ENCODE assay signal across 8 cellular contexts in the genomic region with DNA sequence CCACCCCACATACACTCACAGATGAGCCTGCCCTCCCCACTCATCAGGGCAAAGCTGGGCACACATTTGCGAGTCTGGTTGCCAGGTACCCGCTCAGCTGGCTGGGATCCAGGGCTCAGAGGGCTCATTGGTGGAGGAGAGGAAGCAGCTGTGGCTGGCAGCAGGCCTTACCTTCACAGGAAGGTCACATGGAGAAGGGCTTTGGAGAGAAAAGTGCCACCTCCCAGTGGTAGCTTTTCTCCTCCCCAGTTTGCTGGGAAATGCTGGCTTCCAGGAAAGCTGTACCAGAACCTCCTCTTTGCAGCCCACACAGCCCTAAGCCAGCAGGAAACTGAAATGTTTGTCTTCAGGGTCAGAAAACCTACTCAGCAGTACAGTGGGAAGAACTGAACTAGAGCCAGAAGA. TPM values are rescaled to one million over a fixed set of nuclear protein-coding genes. Genes with fewer than 3 reads are reported as not detected.
DNase-seq lines count a peak whose midpoint lies in the region; ATAC-seq and TF ChIP-seq lines count a peak whose summit lies in the region.

No MANE protein-coding gene starts in this region.

- peaks cover 2% of the 10 kb centered on the region for H3K36me3 Mint-ChIP-seq in activated CD8-positive, alpha-beta memory T cell treated with anti-CD3 and anti-CD28 coated beads, Interleukin-2, amount 10 ng/mL, durations not matched to agents 7 days and 5 days

- CTCF ChIA-PET in mammary epithelial cell (lab: Charles Lee; ENCODE audit: low non-redundant PET) = no interaction called here
- CTCF ChIA-PET in activated CD8-positive, alpha-beta memory T cell treated with anti-CD3 and anti-CD28 coated beads, Interleukin-2, amount 10 ng/mL, durations not matched to agents 7 days and 5 days (lab: Charles Lee) = interaction anchor here (1.5 kb wide), 1 partner anchor 11 kb away, joined by 4 read pairs; no protein-coding TSS in a partner anchor

- H3K9me3 ChIP-seq in DND-41 (ENCODE audit: insufficient read depth, low read length, severe bottlenecking) (no peaks in the 10 kb centered on the region), mammary epithelial cell (replicated peaks; ENCODE audit: insufficient read depth, low read length) (no peaks in the 10 kb centered on the region), esophagus squamous epithelium (no peaks in the 10 kb centered on the region), WERI-Rb-1 (ENCODE audit: severe bottlenecking) (no peaks in the 10 kb centered on the region)

- peaks cover 12% of the 10 kb centered on the region for H3K27me3 Mint-ChIP-seq in activated CD8-positive, alpha-beta memory T cell treated with anti-CD3 and anti-CD28 coated beads, Interleukin-2, amount 10 ng/mL, durations not matched to agents 7 days and 5 days

- H3K4me1 ChIP-seq in DND-41 (ENCODE audit: insufficient read depth, low read length) (no peaks in the 10 kb centered on the region; the same call in 1 of the 2 replicates), mammary epithelial cell (ENCODE audit: insufficient read depth, low read length) (no peaks in the 10 kb centered on the region), esophagus squamous epithelium (peaks cover 16 to 36% (median 26%) of the 10 kb centered on the region in 3 donors)

- DNase-seq in DND-41 = peak; percentile 39
- peak; percentile 88 for DNase-seq in NCI-H2029 (lab: John Stamatoyannopoulos, UW)
- DNase-seq in mammary epithelial cell = peak; percentile 31
- peak; percentile 30 for DNase-seq in pons (ENCODE audit: low spot score)
- no peak for DNase-seq in esophagus squamous epithelium (lab: John Stamatoyannopoulos, UW)
- no peak for DNase-seq in WERI-Rb-1
- no peak for DNase-seq in activated CD8-positive, alpha-beta memory T cell treated with anti-CD3 and anti-CD28 coated beads, Interleukin-2, amount 10 ng/mL, durations not matched to agents 7 days and 5 days
- no peak for DNase-seq in NOMO-1 (lab: John Stamatoyannopoulos, UW; ENCODE audit: unreplicated experiment in 2 of 2)

- TF ChIP-seq POLR2A in esophagus squamous epithelium (IDR thresholded peaks at IDR 0.05) = no peak

- H3K4me3 ChIP-seq in DND-41 (ENCODE audit: low read depth in 1 of 2, low read length in 2 of 2) = no peak overlapping the region
- no peak overlapping the region for H3K4me3 ChIP-seq in mammary epithelial cell (replicated peaks in 1 of 3; ENCODE audit: insufficient read depth in 1 of 3, low read depth in 2 of 3, low read length in 3 of 3)
- H3K4me3 ChIP-seq in esophagus squamous epithelium = no peak overlapping the region
- no peak overlapping the region for H3K4me3 ChIP-seq in WERI-Rb-1 (ENCODE audit: low read depth, low read length)

- dilution Hi-C loops in mammary epithelial cell (cut with HindIII; ENCODE audit: low sequenced_read_pairs) = no loop called here

- H3K79me2 ChIP-seq in DND-41 (ENCODE audit: insufficient read depth, low read length) = no peaks in the 10 kb centered on the region
- no peaks in the 10 kb centered on the region for H3K79me2 ChIP-seq in mammary epithelial cell (ENCODE audit: insufficient read depth, low read length)

- H2AFZ ChIP-seq in DND-41 (ENCODE audit: low read depth, low read length) = no peak overlapping the region
- H2AFZ ChIP-seq in mammary epithelial cell (ENCODE audit: low read depth, low read length) = no peak overlapping the region

- WGBS in mammary epithelial cell (ENCODE audit: low coverage, missing lambda C conversion rate) = 0% methylated on average over 1 of the region's 2 CpGs
- 0% methylated on average over 1 of the region's 2 CpGs for WGBS in esophagus squamous epithelium, 2 donors

- peaks cover 2% of the 10 kb centered on the region for H3K27me3 ChIP-seq in DND-41 (ENCODE audit: insufficient read depth, low read length, poor library complexity)
- H3K27me3 ChIP-seq in mammary epithelial cell (ENCODE audit: insufficient read depth, low read length) = no peaks in the 10 kb centered on the region
- peaks cover 0 to 7% (median 0%) of the 10 kb centered on the region in 4 donors for H3K27me3 ChIP-seq in esophagus squamous epithelium
- H3K27me3 ChIP-seq in WERI-Rb-1 (ENCODE audit: insufficient read depth, low read depth, severe bottlenecking) = no peaks in the 10 kb centered on the region

- H3K27ac ChIP-seq in DND-41 (ENCODE audit: low read length) = no peak overlapping the region
- no peak overlapping the region for H3K27ac ChIP-seq in mammary epithelial cell (ENCODE audit: insufficient read depth, low read depth, low read length)
- H3K27ac ChIP-seq in esophagus squamous epithelium = peak overlapping the region in 1 of 4 donors; percentile 25
- H3K27ac ChIP-seq in WERI-Rb-1 = no peak overlapping the region

- in situ Hi-C loops in mammary epithelial cell (cut with MboI; ENCODE audit: low sequenced_read_pairs in 2 of 2) = no loop called here

- no TSS peak for BruUV-seq in mammary epithelial cell (replicated peaks; lab: Mats Ljungman, UMichigan)

- no peaks in the 10 kb centered on the region for H3K36me3 ChIP-seq in DND-41 (ENCODE audit: insufficient read depth, low read length)
- no peaks in the 10 kb centered on the region for H3K36me3 ChIP-seq in mammary epithelial cell (ENCODE audit: insufficient read depth, low read length)
- H3K36me3 ChIP-seq in esophagus squamous epithelium = peaks cover 0 to 11% (median 0%) of the 10 kb centered on the region in 3 donors
- H3K36me3 ChIP-seq in WERI-Rb-1 = peaks cover under 1% of the 10 kb centered on the region; the same call in 1 of the 2 replicates

- H4K20me1 ChIP-seq in DND-41 (ENCODE audit: insufficient read depth, low read length) (0 out of 2 replicates have a peak, but pooled peaks cover 2% of the 10 kb centered on the region), mammary epithelial cell (ENCODE audit: insufficient read depth, low read length) (no peaks in the 10 kb centered on the region)

- H3K4me3 Mint-ChIP-seq in activated CD8-positive, alpha-beta memory T cell treated with anti-CD3 and anti-CD28 coated beads, Interleukin-2, amount 10 ng/mL, durations not matched to agents 7 days and 5 days = no peak overlapping the region

- H3K9ac ChIP-seq in DND-41 (ENCODE audit: low read depth, low read length) = no peak overlapping the region
- no peak overlapping the region for H3K9ac ChIP-seq in mammary epithelial cell (ENCODE audit: insufficient read depth, low read length)

- H3K27ac Mint-ChIP-seq in activated CD8-positive, alpha-beta memory T cell treated with anti-CD3 and anti-CD28 coated beads, Interleukin-2, amount 10 ng/mL, durations not matched to agents 7 days and 5 days = no peak overlapping the region

- TF ChIP-seq CTCF in DND-41 (IDR thresholded peaks at IDR 0.05; ENCODE audit: borderline replicate concordance, extremely low read depth, low read length, poor library complexity, severe bottlenecking) (no peak), mammary epithelial cell (conservative IDR thresholded peaks at IDR 0.05 in 1 of 2, IDR thresholded peaks at IDR 0.05 in 1 of 2; ENCODE audit: extremely low read depth in 1 of 2, insufficient read depth in 1 of 2, low read depth in 1 of 2, low read length in 2 of 2) (no peak), esophagus squamous epithelium (IDR thresholded peaks at IDR 0.05) (no peak), WERI-Rb-1 (IDR thresholded peaks at IDR 0.05; ENCODE audit: low read depth, low read length) (no peak)

- ATAC-seq in DND-41 (ENCODE audit: insufficient read depth, low read depth) = peak; percentile 48; the same call in 2 of the 3 replicates
- no peak for ATAC-seq in activated CD8-positive, alpha-beta memory T cell treated with anti-CD3 and anti-CD28 coated beads, Interleukin-2, amount 10 ng/mL, durations not matched to agents 7 days and 5 days

- peaks cover 10% of the 10 kb centered on the region for H3K4me1 Mint-ChIP-seq in activated CD8-positive, alpha-beta memory T cell treated with anti-CD3 and anti-CD28 coated beads, Interleukin-2, amount 10 ng/mL, durations not matched to agents 7 days and 5 days

- intact Hi-C loops in mammary epithelial cell (cut with micrococcal nuclease) = no loop called here
- intact Hi-C loops in esophagus squamous epithelium (cut with DNase I) = no loop called here

- no peak overlapping the region for H3K4me2 ChIP-seq in DND-41 (ENCODE audit: insufficient read depth, low read length)
- H3K4me2 ChIP-seq in mammary epithelial cell (ENCODE audit: insufficient read depth, low read depth, low read length) = no peak overlapping the region

- no peaks in the 10 kb centered on the region for H3K9me3 Mint-ChIP-seq in activated CD8-positive, alpha-beta memory T cell treated with anti-CD3 and anti-CD28 coated beads, Interleukin-2, amount 10 ng/mL, durations not matched to agents 7 days and 5 days (ENCODE audit: low read depth)

RNA-seq across cellular contexts. Expression of gene LGMN, which starts 55.6 kb away (rescaled TPM):
- total RNA-seq in mammary epithelial cell (10 to 100 TPM; 28.8 to 30.2 TPM), esophagus squamous epithelium (100 to 1,000 TPM in 1 of 4 donors, 10 to 100 TPM in 3; 42.6 to 107 (median 70.8) TPM)
- polyA plus RNA-seq in mammary epithelial cell = 47.9 TPM
- polyA minus RNA-seq in mammary epithelial cell = 69.8 TPM
- 1 to 10 TPM in 1 of 2 experiments, under 1 TPM in 1; 0.63 to 1.2 TPM for total RNA-seq in activated CD8-positive, alpha-beta memory T cell treated with anti-CD3 and anti-CD28 coated beads, Interleukin-2, amount 10 ng/mL, durations not matched to agents 7 days and 5 days

Comparison
In these comparisons a context has a peak if more than half of its experiments do, and no peak if none do; other contexts are left out.
1. DNase-seq: peak in DND-41 (single experiment), NCI-H2029 (single experiment), mammary epithelial cell (single experiment) and pons (single experiment); none in esophagus squamous epithelium (single experiment), WERI-Rb-1 (single experiment), activated CD8-positive, alpha-beta memory T cell treated with anti-CD3 and anti-CD28 coated beads, Interleukin-2, amount 10 ng/mL, durations not matched to agents 7 days and 5 days (single experiment) and NOMO-1 (0 of 2).
2. RNA of gene LGMN, which starts 55.6 kb away (total RNA-seq): 42.6 to 107 TPM in esophagus squamous epithelium and 28.8 to 30.2 TPM in mammary epithelial cell; 0.63 to 1.2 TPM in activated CD8-positive, alpha-beta memory T cell treated with anti-CD3 and anti-CD28 coated beads, Interleukin-2, amount 10 ng/mL, durations not matched to agents 7 days and 5 days; every median in the first group is over 10 times any median in the second.